ENCODE assay signal across 1 cellular context in the genomic region with DNA sequence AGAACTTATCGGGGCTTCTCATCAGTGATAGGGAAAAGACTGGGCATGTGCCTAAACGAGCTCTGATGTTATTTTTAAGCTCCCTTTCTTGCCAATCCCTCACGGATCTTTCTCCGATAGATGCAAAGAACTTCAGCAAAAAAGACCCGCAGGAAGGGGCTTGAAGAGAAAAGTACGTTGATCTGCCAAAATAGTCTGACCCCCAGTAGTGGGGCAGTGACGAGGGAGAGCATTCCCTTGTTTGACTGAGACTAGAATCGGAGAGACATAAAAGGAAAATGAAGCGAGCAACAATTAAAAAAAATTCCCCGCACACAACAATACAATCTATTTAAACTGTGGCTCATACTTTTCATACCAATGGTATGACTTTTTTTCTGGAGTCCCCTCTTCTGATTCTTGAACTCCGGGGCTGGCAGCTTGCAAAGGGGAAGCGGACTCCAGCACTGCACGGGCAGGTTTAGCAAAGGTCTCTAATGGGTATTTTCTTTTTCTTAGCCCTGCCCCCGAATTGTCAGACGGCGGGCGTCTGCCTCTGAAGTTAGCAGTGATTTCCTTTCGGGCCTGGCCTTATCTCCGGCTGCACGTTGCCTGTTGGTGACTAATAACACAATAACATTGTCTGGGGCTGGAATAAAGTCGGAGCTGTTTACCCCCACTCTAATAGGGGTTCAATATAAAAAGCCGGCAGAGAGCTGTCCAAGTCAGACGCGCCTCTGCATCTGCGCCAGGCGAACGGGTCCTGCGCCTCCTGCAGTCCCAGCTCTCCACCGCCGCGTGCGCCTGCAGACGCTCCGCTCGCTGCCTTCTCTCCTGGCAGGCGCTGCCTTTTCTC.
TF ChIP-seq lines count a peak whose summit lies in the region.

A gene (plus strand): TSS at position 707 of the 835 bp plus-strand sequence. CDS start 269 bp downstream, outside the sequence.

TF ChIP-seq in HepG2, 621 proteins besides CTCF, POLR2A, EP300 and RAD21 (continued from another document and continues in another):
- TF ChIP-seq, protein P1, sequence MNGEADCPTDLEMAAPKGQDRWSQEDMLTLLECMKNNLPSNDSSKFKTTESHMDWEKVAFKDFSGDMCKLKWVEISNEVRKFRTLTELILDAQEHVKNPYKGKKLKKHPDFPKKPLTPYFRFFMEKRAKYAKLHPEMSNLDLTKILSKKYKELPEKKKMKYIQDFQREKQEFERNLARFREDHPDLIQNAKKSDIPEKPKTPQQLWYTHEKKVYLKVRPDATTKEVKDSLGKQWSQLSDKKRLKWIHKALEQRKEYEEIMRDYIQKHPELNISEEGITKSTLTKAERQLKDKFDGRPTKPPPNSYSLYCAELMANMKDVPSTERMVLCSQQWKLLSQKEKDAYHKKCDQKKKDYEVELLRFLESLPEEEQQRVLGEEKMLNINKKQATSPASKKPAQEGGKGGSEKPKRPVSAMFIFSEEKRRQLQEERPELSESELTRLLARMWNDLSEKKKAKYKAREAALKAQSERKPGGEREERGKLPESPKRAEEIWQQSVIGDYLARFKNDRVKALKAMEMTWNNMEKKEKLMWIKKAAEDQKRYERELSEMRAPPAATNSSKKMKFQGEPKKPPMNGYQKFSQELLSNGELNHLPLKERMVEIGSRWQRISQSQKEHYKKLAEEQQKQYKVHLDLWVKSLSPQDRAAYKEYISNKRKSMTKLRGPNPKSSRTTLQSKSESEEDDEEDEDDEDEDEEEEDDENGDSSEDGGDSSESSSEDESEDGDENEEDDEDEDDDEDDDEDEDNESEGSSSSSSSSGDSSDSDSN (CRISPR knock-in tag; IDR thresholded peaks at IDR 0.05): no peak
- TF ChIP-seq ZFP37 (CRISPR knock-in tag; IDR thresholded peaks at IDR 0.05; ENCODE audit: borderline replicate concordance): no peak
- no peak for TF ChIP-seq IKZF1 (IDR thresholded peaks at IDR 0.05)
- TF ChIP-seq, protein P2, sequence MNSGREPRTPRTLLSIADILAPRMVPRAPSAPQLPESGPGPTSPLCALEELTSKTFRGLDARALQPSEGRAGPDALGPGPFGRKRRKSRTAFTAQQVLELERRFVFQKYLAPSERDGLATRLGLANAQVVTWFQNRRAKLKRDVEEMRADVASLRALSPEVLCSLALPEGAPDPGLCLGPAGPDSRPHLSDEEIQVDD (CRISPR knock-in tag; IDR thresholded peaks at IDR 0.05; ENCODE audit: borderline replicate concordance): no peak
- TF ChIP-seq, protein P3, sequence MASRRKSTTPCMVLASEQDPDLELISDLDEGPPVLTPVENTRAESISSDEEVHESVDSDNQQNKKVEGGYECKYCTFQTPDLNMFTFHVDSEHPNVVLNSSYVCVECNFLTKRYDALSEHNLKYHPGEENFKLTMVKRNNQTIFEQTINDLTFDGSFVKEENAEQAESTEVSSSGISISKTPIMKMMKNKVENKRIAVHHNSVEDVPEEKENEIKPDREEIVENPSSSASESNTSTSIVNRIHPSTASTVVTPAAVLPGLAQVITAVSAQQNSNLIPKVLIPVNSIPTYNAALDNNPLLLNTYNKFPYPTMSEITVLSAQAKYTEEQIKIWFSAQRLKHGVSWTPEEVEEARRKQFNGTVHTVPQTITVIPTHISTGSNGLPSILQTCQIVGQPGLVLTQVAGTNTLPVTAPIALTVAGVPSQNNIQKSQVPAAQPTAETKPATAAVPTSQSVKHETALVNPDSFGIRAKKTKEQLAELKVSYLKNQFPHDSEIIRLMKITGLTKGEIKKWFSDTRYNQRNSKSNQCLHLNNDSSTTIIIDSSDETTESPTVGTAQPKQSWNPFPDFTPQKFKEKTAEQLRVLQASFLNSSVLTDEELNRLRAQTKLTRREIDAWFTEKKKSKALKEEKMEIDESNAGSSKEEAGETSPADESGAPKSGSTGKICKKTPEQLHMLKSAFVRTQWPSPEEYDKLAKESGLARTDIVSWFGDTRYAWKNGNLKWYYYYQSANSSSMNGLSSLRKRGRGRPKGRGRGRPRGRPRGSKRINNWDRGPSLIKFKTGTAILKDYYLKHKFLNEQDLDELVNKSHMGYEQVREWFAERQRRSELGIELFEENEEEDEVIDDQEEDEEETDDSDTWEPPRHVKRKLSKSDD (CRISPR knock-in tag; IDR thresholded peaks at IDR 0.05; ENCODE audit: low read depth): no peak
- TF ChIP-seq, protein P4, sequence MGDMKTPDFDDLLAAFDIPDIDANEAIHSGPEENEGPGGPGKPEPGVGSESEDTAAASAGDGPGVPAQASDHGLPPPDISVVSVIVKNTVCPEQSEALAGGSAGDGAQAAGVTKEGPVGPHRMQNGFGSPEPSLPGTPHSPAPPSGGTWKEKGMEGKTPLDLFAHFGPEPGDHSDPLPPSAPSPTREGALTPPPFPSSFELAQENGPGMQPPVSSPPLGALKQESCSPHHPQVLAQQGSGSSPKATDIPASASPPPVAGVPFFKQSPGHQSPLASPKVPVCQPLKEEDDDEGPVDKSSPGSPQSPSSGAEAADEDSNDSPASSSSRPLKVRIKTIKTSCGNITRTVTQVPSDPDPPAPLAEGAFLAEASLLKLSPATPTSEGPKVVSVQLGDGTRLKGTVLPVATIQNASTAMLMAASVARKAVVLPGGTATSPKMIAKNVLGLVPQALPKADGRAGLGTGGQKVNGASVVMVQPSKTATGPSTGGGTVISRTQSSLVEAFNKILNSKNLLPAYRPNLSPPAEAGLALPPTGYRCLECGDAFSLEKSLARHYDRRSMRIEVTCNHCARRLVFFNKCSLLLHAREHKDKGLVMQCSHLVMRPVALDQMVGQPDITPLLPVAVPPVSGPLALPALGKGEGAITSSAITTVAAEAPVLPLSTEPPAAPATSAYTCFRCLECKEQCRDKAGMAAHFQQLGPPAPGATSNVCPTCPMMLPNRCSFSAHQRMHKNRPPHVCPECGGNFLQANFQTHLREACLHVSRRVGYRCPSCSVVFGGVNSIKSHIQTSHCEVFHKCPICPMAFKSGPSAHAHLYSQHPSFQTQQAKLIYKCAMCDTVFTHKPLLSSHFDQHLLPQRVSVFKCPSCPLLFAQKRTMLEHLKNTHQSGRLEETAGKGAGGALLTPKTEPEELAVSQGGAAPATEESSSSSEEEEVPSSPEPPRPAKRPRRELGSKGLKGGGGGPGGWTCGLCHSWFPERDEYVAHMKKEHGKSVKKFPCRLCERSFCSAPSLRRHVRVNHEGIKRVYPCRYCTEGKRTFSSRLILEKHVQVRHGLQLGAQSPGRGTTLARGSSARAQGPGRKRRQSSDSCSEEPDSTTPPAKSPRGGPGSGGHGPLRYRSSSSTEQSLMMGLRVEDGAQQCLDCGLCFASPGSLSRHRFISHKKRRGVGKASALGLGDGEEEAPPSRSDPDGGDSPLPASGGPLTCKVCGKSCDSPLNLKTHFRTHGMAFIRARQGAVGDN (CRISPR knock-in tag; IDR thresholded peaks at IDR 0.05): peak; percentile 61
- TF ChIP-seq ZNF354B (CRISPR knock-in tag; IDR thresholded peaks at IDR 0.05): no peak
- no peak for TF ChIP-seq ZNF670 (CRISPR knock-in tag; IDR thresholded peaks at IDR 0.05; ENCODE audit: borderline replicate concordance)
- TF ChIP-seq, protein P5, sequence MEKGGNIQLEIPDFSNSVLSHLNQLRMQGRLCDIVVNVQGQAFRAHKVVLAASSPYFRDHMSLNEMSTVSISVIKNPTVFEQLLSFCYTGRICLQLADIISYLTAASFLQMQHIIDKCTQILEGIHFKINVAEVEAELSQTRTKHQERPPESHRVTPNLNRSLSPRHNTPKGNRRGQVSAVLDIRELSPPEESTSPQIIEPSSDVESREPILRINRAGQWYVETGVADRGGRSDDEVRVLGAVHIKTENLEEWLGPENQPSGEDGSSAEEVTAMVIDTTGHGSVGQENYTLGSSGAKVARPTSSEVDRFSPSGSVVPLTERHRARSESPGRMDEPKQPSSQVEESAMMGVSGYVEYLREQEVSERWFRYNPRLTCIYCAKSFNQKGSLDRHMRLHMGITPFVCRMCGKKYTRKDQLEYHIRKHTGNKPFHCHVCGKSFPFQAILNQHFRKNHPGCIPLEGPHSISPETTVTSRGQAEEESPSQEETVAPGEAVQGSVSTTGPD (CRISPR knock-in tag; IDR thresholded peaks at IDR 0.05): no peak
- TF ChIP-seq EED (CRISPR knock-in tag; IDR thresholded peaks at IDR 0.05): no peak
- no peak for TF ChIP-seq HHEX (CRISPR knock-in tag; IDR thresholded peaks at IDR 0.05)
- TF ChIP-seq, protein P6, sequence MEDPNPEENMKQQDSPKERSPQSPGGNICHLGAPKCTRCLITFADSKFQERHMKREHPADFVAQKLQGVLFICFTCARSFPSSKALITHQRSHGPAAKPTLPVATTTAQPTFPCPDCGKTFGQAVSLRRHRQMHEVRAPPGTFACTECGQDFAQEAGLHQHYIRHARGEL (CRISPR knock-in tag; IDR thresholded peaks at IDR 0.05): no peak
- no peak for TF ChIP-seq NR1H2 (CRISPR knock-in tag; IDR thresholded peaks at IDR 0.05; ENCODE audit: borderline replicate concordance, low read depth)
- TF ChIP-seq, protein P7, sequence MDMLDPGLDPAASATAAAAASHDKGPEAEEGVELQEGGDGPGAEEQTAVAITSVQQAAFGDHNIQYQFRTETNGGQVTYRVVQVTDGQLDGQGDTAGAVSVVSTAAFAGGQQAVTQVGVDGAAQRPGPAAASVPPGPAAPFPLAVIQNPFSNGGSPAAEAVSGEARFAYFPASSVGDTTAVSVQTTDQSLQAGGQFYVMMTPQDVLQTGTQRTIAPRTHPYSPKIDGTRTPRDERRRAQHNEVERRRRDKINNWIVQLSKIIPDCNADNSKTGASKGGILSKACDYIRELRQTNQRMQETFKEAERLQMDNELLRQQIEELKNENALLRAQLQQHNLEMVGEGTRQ (IDR thresholded peaks at IDR 0.05; ENCODE audit: low read depth, low read length): no peak
- TF ChIP-seq, protein P7 (CRISPR knock-in tag; IDR thresholded peaks at IDR 0.05; ENCODE audit: borderline replicate concordance): no peak
- TF ChIP-seq SALL1 (CRISPR knock-in tag; IDR thresholded peaks at IDR 0.05): 0 out of 2 replicates have a peak, but pooled peaks have one; percentile 21
- no peak for TF ChIP-seq NFE2L2 (IDR thresholded peaks at IDR 0.05; ENCODE audit: low read length)
- TF ChIP-seq MTF1 (CRISPR knock-in tag; IDR thresholded peaks at IDR 0.05): no peak
- TF ChIP-seq, protein P8, sequence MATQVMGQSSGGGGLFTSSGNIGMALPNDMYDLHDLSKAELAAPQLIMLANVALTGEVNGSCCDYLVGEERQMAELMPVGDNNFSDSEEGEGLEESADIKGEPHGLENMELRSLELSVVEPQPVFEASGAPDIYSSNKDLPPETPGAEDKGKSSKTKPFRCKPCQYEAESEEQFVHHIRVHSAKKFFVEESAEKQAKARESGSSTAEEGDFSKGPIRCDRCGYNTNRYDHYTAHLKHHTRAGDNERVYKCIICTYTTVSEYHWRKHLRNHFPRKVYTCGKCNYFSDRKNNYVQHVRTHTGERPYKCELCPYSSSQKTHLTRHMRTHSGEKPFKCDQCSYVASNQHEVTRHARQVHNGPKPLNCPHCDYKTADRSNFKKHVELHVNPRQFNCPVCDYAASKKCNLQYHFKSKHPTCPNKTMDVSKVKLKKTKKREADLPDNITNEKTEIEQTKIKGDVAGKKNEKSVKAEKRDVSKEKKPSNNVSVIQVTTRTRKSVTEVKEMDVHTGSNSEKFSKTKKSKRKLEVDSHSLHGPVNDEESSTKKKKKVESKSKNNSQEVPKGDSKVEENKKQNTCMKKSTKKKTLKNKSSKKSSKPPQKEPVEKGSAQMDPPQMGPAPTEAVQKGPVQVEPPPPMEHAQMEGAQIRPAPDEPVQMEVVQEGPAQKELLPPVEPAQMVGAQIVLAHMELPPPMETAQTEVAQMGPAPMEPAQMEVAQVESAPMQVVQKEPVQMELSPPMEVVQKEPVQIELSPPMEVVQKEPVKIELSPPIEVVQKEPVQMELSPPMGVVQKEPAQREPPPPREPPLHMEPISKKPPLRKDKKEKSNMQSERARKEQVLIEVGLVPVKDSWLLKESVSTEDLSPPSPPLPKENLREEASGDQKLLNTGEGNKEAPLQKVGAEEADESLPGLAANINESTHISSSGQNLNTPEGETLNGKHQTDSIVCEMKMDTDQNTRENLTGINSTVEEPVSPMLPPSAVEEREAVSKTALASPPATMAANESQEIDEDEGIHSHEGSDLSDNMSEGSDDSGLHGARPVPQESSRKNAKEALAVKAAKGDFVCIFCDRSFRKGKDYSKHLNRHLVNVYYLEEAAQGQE (IDR thresholded peaks at IDR 0.05; ENCODE audit: borderline replicate concordance in 1 of 2, low read depth in 1 of 2, low read length in 2 of 2): peak in 1 of 2 experiments; percentile 26; a peak in 1 of 4 replicates
- TF ChIP-seq, protein P9, sequence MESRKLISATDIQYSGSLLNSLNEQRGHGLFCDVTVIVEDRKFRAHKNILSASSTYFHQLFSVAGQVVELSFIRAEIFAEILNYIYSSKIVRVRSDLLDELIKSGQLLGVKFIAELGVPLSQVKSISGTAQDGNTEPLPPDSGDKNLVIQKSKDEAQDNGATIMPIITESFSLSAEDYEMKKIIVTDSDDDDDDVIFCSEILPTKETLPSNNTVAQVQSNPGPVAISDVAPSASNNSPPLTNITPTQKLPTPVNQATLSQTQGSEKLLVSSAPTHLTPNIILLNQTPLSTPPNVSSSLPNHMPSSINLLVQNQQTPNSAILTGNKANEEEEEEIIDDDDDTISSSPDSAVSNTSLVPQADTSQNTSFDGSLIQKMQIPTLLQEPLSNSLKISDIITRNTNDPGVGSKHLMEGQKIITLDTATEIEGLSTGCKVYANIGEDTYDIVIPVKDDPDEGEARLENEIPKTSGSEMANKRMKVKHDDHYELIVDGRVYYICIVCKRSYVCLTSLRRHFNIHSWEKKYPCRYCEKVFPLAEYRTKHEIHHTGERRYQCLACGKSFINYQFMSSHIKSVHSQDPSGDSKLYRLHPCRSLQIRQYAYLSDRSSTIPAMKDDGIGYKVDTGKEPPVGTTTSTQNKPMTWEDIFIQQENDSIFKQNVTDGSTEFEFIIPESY (CRISPR knock-in tag; IDR thresholded peaks at IDR 0.05): peak; percentile 60; the same call in 1 of the 2 replicates
- TF ChIP-seq ZNF652 (CRISPR knock-in tag; IDR thresholded peaks at IDR 0.05; ENCODE audit: borderline replicate concordance, low read depth): no peak
- no peak for TF ChIP-seq NFKBIZ (CRISPR knock-in tag; IDR thresholded peaks at IDR 0.05)
- 0 out of 2 replicates have a peak, but pooled peaks have one; percentile 11 for TF ChIP-seq RXRA (CRISPR knock-in tag; IDR thresholded peaks at IDR 0.05)
- no peak for TF ChIP-seq TBL1XR1 (IDR thresholded peaks at IDR 0.05; ENCODE audit: borderline replicate concordance, low read length, partially characterized antibody)
- TF ChIP-seq CBX5 (CRISPR knock-in tag; IDR thresholded peaks at IDR 0.05; ENCODE audit: borderline replicate concordance): no peak
- TF ChIP-seq ATAD3A (CRISPR knock-in tag; IDR thresholded peaks at IDR 0.05): no peak
- no peak for TF ChIP-seq ZNF678 (CRISPR knock-in tag; IDR thresholded peaks at IDR 0.05)
- TF ChIP-seq, protein P10, sequence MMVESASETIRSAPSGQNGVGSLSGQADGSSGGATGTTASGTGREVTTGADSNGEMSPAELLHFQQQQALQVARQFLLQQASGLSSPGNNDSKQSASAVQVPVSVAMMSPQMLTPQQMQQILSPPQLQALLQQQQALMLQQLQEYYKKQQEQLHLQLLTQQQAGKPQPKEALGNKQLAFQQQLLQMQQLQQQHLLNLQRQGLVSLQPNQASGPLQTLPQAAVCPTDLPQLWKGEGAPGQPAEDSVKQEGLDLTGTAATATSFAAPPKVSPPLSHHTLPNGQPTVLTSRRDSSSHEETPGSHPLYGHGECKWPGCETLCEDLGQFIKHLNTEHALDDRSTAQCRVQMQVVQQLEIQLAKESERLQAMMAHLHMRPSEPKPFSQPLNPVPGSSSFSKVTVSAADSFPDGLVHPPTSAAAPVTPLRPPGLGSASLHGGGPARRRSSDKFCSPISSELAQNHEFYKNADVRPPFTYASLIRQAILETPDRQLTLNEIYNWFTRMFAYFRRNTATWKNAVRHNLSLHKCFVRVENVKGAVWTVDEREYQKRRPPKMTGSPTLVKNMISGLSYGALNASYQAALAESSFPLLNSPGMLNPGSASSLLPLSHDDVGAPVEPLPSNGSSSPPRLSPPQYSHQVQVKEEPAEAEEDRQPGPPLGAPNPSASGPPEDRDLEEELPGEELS (CRISPR knock-in tag; IDR thresholded peaks at IDR 0.05): 0 out of 2 replicates have a peak, but pooled peaks have one; percentile 29
